23 cellular contexts compared by ENCODE assay signal in the genomic region with DNA sequence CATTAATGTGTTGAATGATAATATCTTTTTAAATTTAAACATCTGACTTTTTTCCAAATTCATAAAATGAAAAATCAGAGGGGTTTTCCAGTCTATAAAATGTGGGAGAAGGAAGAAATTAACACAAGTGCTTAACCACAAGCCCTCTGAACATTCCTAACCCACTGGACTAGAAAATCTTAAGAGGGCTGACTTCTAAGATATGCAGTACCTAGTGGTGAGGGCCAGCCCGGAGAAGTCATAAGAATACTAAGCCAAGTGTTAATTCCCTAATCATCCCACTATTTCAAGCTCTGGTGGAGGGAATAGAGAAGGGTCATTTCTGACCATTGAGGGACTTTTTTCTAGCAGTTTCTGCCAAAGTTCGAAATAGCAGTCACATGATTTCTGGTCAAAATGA.
"Had no signal": no experiment of that assay in that cellular context is flagged by ENCODE, and none has a peak within 500 bp of the region (broad histone marks: within the 10 kb centered on the region; RNA-seq: fewer than 3 reads in every experiment).

No MANE protein-coding gene starts in this region.

- H3K4me3 Mint-ChIP-seq: activated B cell treated with CpG ODN at 0.5 μM for 24 hours; activated CD8-positive, alpha-beta T cell treated with anti-CD3 and anti-CD28 coated beads, Interleukin-2, amount 10 ng/mL, durations not matched to agents 7 days and 5 days; activated naive CD4-positive, alpha-beta T cell treated with anti-CD3 and anti-CD28 coated beads, Interleukin-2, amount 10 ng/mL, durations not matched to agents 7 days and 5 days; activated naive CD8-positive, alpha-beta T cell treated with anti-CD3 and anti-CD28 coated beads, Interleukin-2, amount 50 U/mL, for 24 hours; activated T-cell treated with anti-CD3 and anti-CD28 coated beads, Interleukin-2, amount 50 U/mL, for 24 hours; stimulated activated naive CD8-positive, alpha-beta T cell treated with anti-CD3 and anti-CD28 coated beads, Interleukin-15, amount 100 ng/mL, for 72 hours had no signal

- H3K4me3 ChIP-seq: gastroesophageal sphincter, heart right ventricle, skin epidermis, suprapubic skin, vagina had no signal

- ATAC-seq: activated CD8-positive, alpha-beta T cell treated with anti-CD3 and anti-CD28 coated beads, Interleukin-2, amount 10 ng/mL, durations not matched to agents 7 days and 5 days; activated naive CD8-positive, alpha-beta T cell treated with anti-CD3 and anti-CD28 coated beads, Interleukin-2, amount 50 U/mL, for 24 hours; gastroesophageal sphincter; heart right ventricle; left colon; right cardiac atrium; stimulated activated naive CD8-positive, alpha-beta T cell treated with anti-CD3 and anti-CD28 coated beads, Interleukin-15, amount 100 ng/mL, for 72 hours had no signal

- H3K9me3 ChIP-seq: gastroesophageal sphincter, heart right ventricle, suprapubic skin, vagina had no signal

- H3K27ac ChIP-seq: gastroesophageal sphincter, heart right ventricle, skin epidermis, suprapubic skin, vagina had no signal

- H3K27me3 ChIP-seq: gastroesophageal sphincter, heart right ventricle, suprapubic skin, vagina had no signal

- H3K4me1 ChIP-seq: gastroesophageal sphincter, heart right ventricle, suprapubic skin, vagina had no signal

- H3K27me3 Mint-ChIP-seq: activated B cell treated with CpG ODN at 0.5 μM for 24 hours; activated naive CD4-positive, alpha-beta T cell treated with anti-CD3 and anti-CD28 coated beads, Interleukin-2, amount 10 ng/mL, durations not matched to agents 7 days and 5 days; activated T-cell treated with anti-CD3 and anti-CD28 coated beads, Interleukin-2, amount 50 U/mL, for 24 hours; progenitor cell of endocrine pancreas; stimulated activated naive CD8-positive, alpha-beta T cell treated with anti-CD3 and anti-CD28 coated beads, Interleukin-15, amount 100 ng/mL, for 72 hours had no signal

- H3K36me3 Mint-ChIP-seq: activated naive CD4-positive, alpha-beta T cell treated with anti-CD3 and anti-CD28 coated beads, Interleukin-2, amount 10 ng/mL, durations not matched to agents 7 days and 5 days had no signal

- H3K4me1 Mint-ChIP-seq: activated B cell treated with CpG ODN at 0.5 μM for 24 hours; activated naive CD4-positive, alpha-beta T cell treated with anti-CD3 and anti-CD28 coated beads, Interleukin-2, amount 10 ng/mL, durations not matched to agents 7 days and 5 days; activated naive CD8-positive, alpha-beta T cell treated with anti-CD3 and anti-CD28 coated beads, Interleukin-2, amount 50 U/mL, for 24 hours; stimulated activated naive CD8-positive, alpha-beta T cell treated with anti-CD3 and anti-CD28 coated beads, Interleukin-15, amount 100 ng/mL, for 72 hours had no signal

- H3K27ac Mint-ChIP-seq: activated B cell treated with CpG ODN at 0.5 μM for 24 hours; activated CD8-positive, alpha-beta T cell treated with anti-CD3 and anti-CD28 coated beads, Interleukin-2, amount 10 ng/mL, durations not matched to agents 7 days and 5 days; activated naive CD4-positive, alpha-beta T cell treated with anti-CD3 and anti-CD28 coated beads, Interleukin-2, amount 10 ng/mL, durations not matched to agents 7 days and 5 days; activated naive CD8-positive, alpha-beta T cell treated with anti-CD3 and anti-CD28 coated beads, Interleukin-2, amount 50 U/mL, for 24 hours; activated T-cell treated with anti-CD3 and anti-CD28 coated beads, Interleukin-2, amount 50 U/mL, for 24 hours; activated T-helper 2 cell treated with anti-CD3 and anti-CD28 coated beads, Interferon-gamma antibody, Interleukin-2, Interleukin-4, amounts not matched to agents 10 μg/mL and 5 μg/mL and 100 μg/mL, durations not matched to agents 14 hours and 24 hours and 36 hours; progenitor cell of endocrine pancreas; stimulated activated naive CD8-positive, alpha-beta T cell treated with anti-CD3 and anti-CD28 coated beads, Interleukin-15, amount 100 ng/mL, for 72 hours had no signal

- H3K9me3 Mint-ChIP-seq: activated B cell treated with CpG ODN at 0.5 μM for 24 hours; activated naive CD4-positive, alpha-beta T cell treated with anti-CD3 and anti-CD28 coated beads, Interleukin-2, amount 10 ng/mL, durations not matched to agents 7 days and 5 days; activated naive CD8-positive, alpha-beta T cell treated with anti-CD3 and anti-CD28 coated beads, Interleukin-2, amount 50 U/mL, for 24 hours; activated T-cell treated with anti-CD3 and anti-CD28 coated beads, Interleukin-2, amount 50 U/mL, for 24 hours; activated T-helper 2 cell treated with anti-CD3 and anti-CD28 coated beads, Interferon-gamma antibody, Interleukin-2, Interleukin-4, amounts not matched to agents 10 μg/mL and 5 μg/mL and 100 μg/mL, durations not matched to agents 14 hours and 24 hours and 36 hours; stimulated activated naive CD8-positive, alpha-beta T cell treated with anti-CD3 and anti-CD28 coated beads, Interleukin-15, amount 100 ng/mL, for 72 hours had no signal

- H3K36me3 ChIP-seq: gastroesophageal sphincter, heart right ventricle, suprapubic skin, vagina had no signal

- DNase-seq: activated B cell treated with CpG ODN at 0.5 μM for 24 hours; activated CD4-positive, alpha-beta T cell treated with anti-CD3 and anti-CD28 coated beads for 4 hours; activated CD8-positive, alpha-beta T cell treated with anti-CD3 and anti-CD28 coated beads, Interleukin-2, amount 10 ng/mL, durations not matched to agents 7 days and 5 days; activated naive CD4-positive, alpha-beta T cell treated with anti-CD3 and anti-CD28 coated beads, Interleukin-2, amount 10 ng/mL, durations not matched to agents 7 days and 5 days; activated naive CD8-positive, alpha-beta T cell treated with anti-CD3 and anti-CD28 coated beads, Interleukin-2, amount 50 U/mL, for 24 hours; activated T-cell treated with anti-CD3 and anti-CD28 coated beads, Interleukin-2, amount 50 U/mL, for 24 hours; anterior cingulate cortex; cerebellar nuclear complex; cortex of kidney; heart right ventricle; left colon; midbrain; right cardiac atrium; stimulated activated CD4-positive, alpha-beta T cell treated with anti-CD3 and anti-CD28 coated beads, Interleukin-2, amount 100 ng/mL, for 48 hours; stimulated activated naive CD8-positive, alpha-beta T cell treated with anti-CD3 and anti-CD28 coated beads, Interleukin-15, amount 100 ng/mL, for 72 hours; T-helper 9 cell; trophoblast cell had no signal
